ENCODE assay signal across 14 cellular contexts in genomic region chr11:118640332-118641154, GRCh38. TPM values are rescaled to one million over a fixed set of nuclear protein-coding genes. Genes with fewer than 3 reads are reported as not detected.
DNase-seq lines count a peak whose midpoint lies in the region; ATAC-seq and TF ChIP-seq lines count a peak whose summit lies in the region.
"Had no signal": no experiment of that assay in that cellular context is flagged by ENCODE, and none has a peak within 500 bp of the region (broad histone marks: within the 10 kb centered on the region; RNA-seq: fewer than 3 reads in every experiment).

No MANE protein-coding gene starts in this region.

- H3K36me3 ChIP-seq in PC-3 (ENCODE audit: low read depth, low read length) (peaks cover 10% of the 10 kb centered on the region; the same call in 1 of the 2 replicates), subcutaneous abdominal adipose tissue (ENCODE audit: control insufficient read depth in 5 of 5, insufficient read depth in 5 of 5, low read length in 5 of 5) (peaks cover 4 to 100% (median 98%) of the 10 kb centered on the region in 5 donors)

- H3K27me3 ChIP-seq in PC-3 (ENCODE audit: low read length): no peaks in the 10 kb centered on the region
- H3K27me3 ChIP-seq in subcutaneous abdominal adipose tissue (ENCODE audit: control insufficient read depth in 5 of 5, insufficient read depth in 4 of 5, low read length in 5 of 5): no peaks in the 10 kb centered on the region
- H3K27me3 ChIP-seq: sigmoid colon, upper lobe of left lung had no signal

- H2AFZ ChIP-seq in PC-3 (ENCODE audit: low read length): no peak overlapping the region

- no peaks in the 10 kb centered on the region for H3K79me2 ChIP-seq in PC-3 (ENCODE audit: low read length)

- intact Hi-C loops in PC-3 (cut with micrococcal nuclease): no loop called here

- no peak overlapping the region for H3K4me2 ChIP-seq in PC-3 (ENCODE audit: low read length)

- H3K4me1 ChIP-seq in PC-3 (ENCODE audit: insufficient read depth, low read length) (no peaks in the 10 kb centered on the region; the same call in 1 of the 2 replicates), subcutaneous abdominal adipose tissue (ENCODE audit: control insufficient read depth in 5 of 5, insufficient read depth in 5 of 5, low read length in 5 of 5) (peaks cover 24 to 95% (median 86%) of the 10 kb centered on the region in 5 donors)

- POLR2A ChIA-PET in PC-3 (lab: Charles Lee; ENCODE audit: unreplicated experiment): no interaction called here

- H3K9me3 ChIP-seq in PC-3 (ENCODE audit: low read length) (no peaks in the 10 kb centered on the region), subcutaneous abdominal adipose tissue (ENCODE audit: control insufficient read depth in 5 of 5, low read length in 5 of 5) (no peaks in the 10 kb centered on the region)
- H3K9me3 ChIP-seq: sigmoid colon, upper lobe of left lung had no signal

- peak; percentile 52; the same call in 1 of the 2 replicates for TF ChIP-seq CTCF in PC-3 (conservative IDR thresholded peaks at IDR 0.05; ENCODE audit: low read depth, low read length)
- peak; percentile 63 for TF ChIP-seq CTCF in epithelial cell of esophagus (IDR thresholded peaks at IDR 0.05; ENCODE audit: insufficient read depth, low read depth, low read length, missing control alignments)

- H3F3A ChIP-seq in PC-3 (ENCODE audit: low read length, unreplicated experiment): no peaks in the 10 kb centered on the region

- CTCF ChIA-PET in PC-3 (lab: Charles Lee): no interaction called here

- peak; percentile 30 for DNase-seq in NCI-H2107 treated with DMSO at 0.1 percent for 48 hours (lab: John Stamatoyannopoulos, UW; ENCODE audit: unreplicated experiment)
- DNase-seq in NCI-H2107 (lab: John Stamatoyannopoulos, UW): no peak
- DNase-seq in PC-3: peak; percentile 32
- DNase-seq in epithelial cell of esophagus (ENCODE audit: low read depth): peak; percentile 37
- DNase-seq in anterior cingulate cortex (lab: John Stamatoyannopoulos, UW): no peak
- DNase-seq in HPDE6-E6E7 (ENCODE audit: extremely low spot score): no peak
- DNase-seq in activated CD8-positive, alpha-beta memory T cell treated with anti-CD3 and anti-CD28 coated beads, Interleukin-2, amount 50 U/mL, for 4 hours: no peak
- DNase-seq: activated CD4-positive, alpha-beta T cell treated with anti-CD3 and anti-CD28 coated beads, Interleukin-2, amount 50 U/mL, for 1 hour; EL; naive thymus-derived CD4-positive, alpha-beta T cell; sigmoid colon had no signal

- peak; percentile 70 for ATAC-seq in PC-3
- ATAC-seq: activated T-helper 17 cell treated with anti-CD3 and anti-CD28 coated beads, Interleukin-2, amount 50 U/mL, for 72 hours; naive thymus-derived CD4-positive, alpha-beta T cell had no signal

- H3K9me2 ChIP-seq in PC-3 (replicated peaks; ENCODE audit: low read length): no peaks in the 10 kb centered on the region

- BruUV-seq in PC-3 (replicated peaks; lab: Mats Ljungman, UMichigan): no TSS peak

- no peak overlapping the region for H3K9ac ChIP-seq in PC-3 (ENCODE audit: low read length)
- no peak overlapping the region for H3K9ac ChIP-seq in subcutaneous abdominal adipose tissue (ENCODE audit: low read length in 5 of 5)

- H3K4me3 ChIP-seq in PC-3 (ENCODE audit: low read length): no peak overlapping the region
- no peak overlapping the region for H3K4me3 ChIP-seq in epithelial cell of esophagus (ENCODE audit: low read length)
- H3K4me3 ChIP-seq in subcutaneous abdominal adipose tissue (ENCODE audit: low read depth in 1 of 5, low read length in 5 of 5): no peak overlapping the region
- H3K4me3 ChIP-seq: sigmoid colon, upper lobe of left lung had no signal

- H3K27ac ChIP-seq in PC-3 (ENCODE audit: low read length) (no peak overlapping the region), subcutaneous abdominal adipose tissue (ENCODE audit: low read depth, low read length) (peak overlapping the region; percentile 91)

- H4K20me1 ChIP-seq in PC-3 (ENCODE audit: low read length): no peaks in the 10 kb centered on the region

RNA-seq across cellular contexts. Expression of gene PHLDB1, which starts 33.1 kb away (rescaled TPM):
- total RNA-seq in PC-3 (2014; rRNA removed): 36.1 and 37.1 TPM in 2 replicates

RNA-seq across cellular contexts. Expression of gene TREH, which starts 38.9 kb away (rescaled TPM):
- not detected in 2 replicates for total RNA-seq in PC-3 (2014; rRNA removed)
- total RNA-seq: activated T-helper 17 cell treated with anti-CD3 and anti-CD28 coated beads, Interleukin-2, amount 50 U/mL, for 72 hours; naive thymus-derived CD4-positive, alpha-beta T cell; sigmoid colon had no signal

Comparison
In these comparisons a context has a peak if more than half of its experiments do, and no peak if none do; other contexts are left out.
1. DNase-seq: peak in NCI-H2107 treated with DMSO at 0.1 percent for 48 hours (single experiment), PC-3 (single experiment) and epithelial cell of esophagus (single experiment); none in NCI-H2107 (single experiment), anterior cingulate cortex (0 of 58), HPDE6-E6E7 (single experiment) and activated CD8-positive, alpha-beta memory T cell treated with anti-CD3 and anti-CD28 coated beads, Interleukin-2, amount 50 U/mL, for 4 hours (single experiment).